ENCODE assay signal across 10 cellular contexts in the genomic region with DNA sequence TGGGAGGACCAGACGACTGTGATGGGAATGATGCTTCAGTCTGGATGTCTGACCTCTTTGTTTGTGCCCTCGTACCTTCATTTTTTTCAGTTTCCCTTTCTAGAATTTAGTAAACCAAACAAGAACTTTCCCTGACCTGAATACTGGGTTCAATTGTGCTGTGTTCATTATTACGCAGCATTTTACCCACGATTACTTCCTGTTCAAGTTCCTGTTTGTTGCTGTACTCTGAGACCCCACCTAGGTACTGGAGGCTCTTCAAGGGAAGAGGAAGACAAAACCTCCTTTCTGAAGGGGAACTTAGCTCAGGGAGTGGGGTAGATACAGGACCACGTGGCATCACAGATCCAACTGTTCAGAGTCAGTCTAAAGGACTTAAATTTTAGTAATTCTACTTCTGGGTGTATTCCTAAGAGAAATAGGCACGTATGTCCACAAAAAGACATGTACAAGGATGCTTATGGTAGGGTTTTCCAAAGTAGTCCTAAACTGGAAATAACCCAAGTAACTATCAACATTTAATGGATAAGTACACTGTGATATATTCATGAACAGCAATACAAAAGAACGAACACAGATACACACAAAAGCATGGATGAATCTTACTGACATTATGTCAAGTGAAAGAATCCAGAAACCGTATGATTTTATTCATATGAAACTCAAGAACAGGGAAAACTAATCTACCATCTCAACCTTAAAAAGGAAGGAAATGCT. TPM values are rescaled to one million over a fixed set of nuclear protein-coding genes. Genes with fewer than 3 reads are reported as not detected.
A peak's percentile ranks its signal among the peaks of the same experiment; 100 is the strongest.
DNase-seq lines count a peak whose midpoint lies in the region; ATAC-seq and TF ChIP-seq lines count a peak whose summit lies in the region.
"Had no signal": no experiment of that assay in that cellular context is flagged by ENCODE, and none has a peak within 500 bp of the region (broad histone marks: within the 10 kb centered on the region; RNA-seq: fewer than 3 reads in every experiment).

No MANE protein-coding gene starts in this region.

- peaks cover 11% of the 10 kb centered on the region; the same call in 1 of the 2 replicates for H3K9me3 ChIP-seq in OCI-LY3 (ENCODE audit: insufficient read depth, low read length)
- peaks cover 13% of the 10 kb centered on the region for H3K9me3 ChIP-seq in endodermal cell (ENCODE audit: control insufficient read depth, low read length)
- H3K9me3 ChIP-seq: SK-N-SH had no signal

- H3K36me3 ChIP-seq in OCI-LY3 (replicated peaks; ENCODE audit: low read depth, low read length) (no peaks in the 10 kb centered on the region), endodermal cell (ENCODE audit: control insufficient read depth, insufficient read depth, low read length) (no peaks in the 10 kb centered on the region)
- H3K36me3 ChIP-seq: thoracic aorta had no signal

- ATAC-seq in GM18502 (IDR thresholded peaks at IDR 0.05; ENCODE audit: poor library complexity, unreplicated experiment), result peak; percentile 65
- peak; percentile 59 for ATAC-seq in HG02588 (IDR thresholded peaks at IDR 0.05; ENCODE audit: unreplicated experiment)
- ATAC-seq in left lobe of liver, result peak; percentile 55

- H3K9me3 Mint-ChIP-seq in endodermal cell (peaks cover 25% of the 10 kb centered on the region), type B pancreatic cell (no peaks in the 10 kb centered on the region)

- no peaks in the 10 kb centered on the region for H3K79me2 ChIP-seq in OCI-LY3 (ENCODE audit: low read length)

- H3K27me3 Mint-ChIP-seq in endodermal cell (ENCODE audit: insufficient read depth), result peaks cover 72% of the 10 kb centered on the region
- H3K27me3 Mint-ChIP-seq in type B pancreatic cell, result peaks cover 33% of the 10 kb centered on the region

- H2AFZ ChIP-seq in OCI-LY3 (ENCODE audit: low read depth, low read length), result no peak overlapping the region; the same call in 1 of the 2 replicates

- H3K27ac Mint-ChIP-seq in endodermal cell, result no peak overlapping the region
- H3K27ac Mint-ChIP-seq in type B pancreatic cell, result no peak overlapping the region

- H3K4me2 ChIP-seq in OCI-LY3 (ENCODE audit: low read length), result peak overlapping the region; percentile 64
- H3K4me2 ChIP-seq: SK-N-SH had no signal

- H3K4me3 Mint-ChIP-seq in endodermal cell (no peak overlapping the region), type B pancreatic cell (no peak overlapping the region)

- no peak overlapping the region for H3K9ac ChIP-seq in OCI-LY3 (ENCODE audit: low read length)
- H3K9ac ChIP-seq in endodermal cell (ENCODE audit: extremely low read depth, low read length, poor library complexity, severe bottlenecking), result no peak overlapping the region
- H3K9ac ChIP-seq: SK-N-SH had no signal

- H3K4me1 ChIP-seq in OCI-LY3 (ENCODE audit: low read length), result peaks cover 19% of the 10 kb centered on the region
- H3K4me1 ChIP-seq in endodermal cell (ENCODE audit: control insufficient read depth, insufficient read depth, low read length), result no peaks in the 10 kb centered on the region

- H3K27ac ChIP-seq in OCI-LY3 (ENCODE audit: low read length) (peak overlapping the region; percentile 18; the same call in 1 of the 2 replicates), endodermal cell (ENCODE audit: low read depth, low read length) (no peak overlapping the region)
- H3K27ac ChIP-seq: thoracic aorta had no signal

- DNase-seq in left lobe of liver (ENCODE audit: low spot score) (no peak), endodermal cell (no peak), type B pancreatic cell (ENCODE audit: extremely low spot score, unreplicated experiment) (no peak)
- DNase-seq in activated effector memory CD4-positive, alpha-beta T cell treated with Interleukin-2 at 50 U/mL for 16 hours, result no peak
- no peak for DNase-seq in stimulated activated CD8-positive, alpha-beta memory T cell treated with anti-CD3 and anti-CD28 coated beads, Interleukin-4, amount 100 ng/mL, for 48 hours
- DNase-seq: SK-N-SH had no signal

- peak overlapping the region; percentile 38 for H3K4me3 ChIP-seq in OCI-LY3 (ENCODE audit: low read length)
- H3K4me3 ChIP-seq in endodermal cell (ENCODE audit: low read length), result no peak overlapping the region
- H3K4me3 ChIP-seq: thoracic aorta had no signal

- no peak for TF ChIP-seq CTCF in OCI-LY3 (IDR thresholded peaks at IDR 0.05; ENCODE audit: low read depth, low read length)
- TF ChIP-seq CTCF in endodermal cell (conservative IDR thresholded peaks at IDR 0.05), result no peak
- no peak for TF ChIP-seq CTCF in type B pancreatic cell (conservative IDR thresholded peaks at IDR 0.05)

- H4K20me1 ChIP-seq in OCI-LY3 (ENCODE audit: insufficient read depth, low read length), result no peaks in the 10 kb centered on the region

- H3K27me3 ChIP-seq in OCI-LY3 (ENCODE audit: low read depth, low read length) (peaks cover 39% of the 10 kb centered on the region), endodermal cell (ENCODE audit: control insufficient read depth, insufficient read depth, low read length, poor library complexity, severe bottlenecking) (peaks cover 12% of the 10 kb centered on the region)

- H3K36me3 Mint-ChIP-seq in endodermal cell (ENCODE audit: low read depth) (no peaks in the 10 kb centered on the region), type B pancreatic cell (no peaks in the 10 kb centered on the region)

- H3K4me1 Mint-ChIP-seq in endodermal cell (no peaks in the 10 kb centered on the region), type B pancreatic cell (ENCODE audit: unreplicated experiment) (no peaks in the 10 kb centered on the region)

- WGBS in endodermal cell (ENCODE audit: insufficient coverage in 1 of 2, insufficient read length in 1 of 2), 2 experiments, result 84 to 86% methylated on average over 6 to 8 of the region's 8 CpGs

RNA-seq across cellular contexts. Expression of a gene that starts 9.1 kb away (rescaled TPM):
- 3.3 TPM for total RNA-seq in left lobe of liver
- 1 to 10 TPM in 1 of 2 donors, under 1 TPM in 1; 0.38 to 1.1 TPM for total RNA-seq in endodermal cell
- 3.2 TPM for polyA plus RNA-seq in endodermal cell (2013, experiment 1 of 2)
- 3.1 TPM for polyA plus RNA-seq in endodermal cell (2013, experiment 2 of 2)
- total RNA-seq in type B pancreatic cell (ENCODE audit: low replicate concordance), result 0.95 and 10.2 TPM in 2 replicates
